Comparison of ENCODE assay signal across 1 cellular context in genomic region chr5:171201285-171201684, GRCh38.
TF ChIP-seq lines count a peak whose summit lies in the region.

No MANE protein-coding gene starts in this region.

TF ChIP-seq in GM23338, 12 proteins besides CTCF, POLR2A, EP300 and RAD21 (continued from another document):
- TF ChIP-seq ZNF462 (CRISPR knock-in tag; IDR thresholded peaks at IDR 0.05), result no peak
- no peak for TF ChIP-seq ZNF114 (CRISPR knock-in tag; IDR thresholded peaks at IDR 0.05)
